10 cellular contexts compared by ENCODE assay signal in the genomic region with DNA sequence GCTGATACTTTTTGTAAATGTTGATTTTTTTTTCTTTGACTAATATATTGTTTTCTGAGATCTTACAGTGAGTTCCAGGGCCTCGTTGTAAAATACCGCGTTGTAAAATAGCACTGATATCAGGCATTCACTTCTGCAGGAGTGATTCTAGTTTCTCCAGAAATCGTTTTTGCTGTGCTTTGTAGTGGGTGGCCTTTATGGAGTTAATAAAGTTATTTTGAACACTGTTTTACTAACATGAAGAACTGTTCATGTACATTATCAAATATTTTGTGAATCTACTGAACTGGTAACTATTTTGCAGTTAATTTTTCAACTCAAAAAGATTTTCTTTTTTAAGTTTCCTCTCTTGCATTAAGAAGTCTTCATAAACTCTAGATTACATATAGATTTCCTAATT. TPM values are rescaled to one million over a fixed set of nuclear protein-coding genes. Genes with fewer than 3 reads are reported as not detected.
DNase-seq lines count a peak whose midpoint lies in the region; ATAC-seq and TF ChIP-seq lines count a peak whose summit lies in the region.
"Had no signal": no experiment of that assay in that cellular context is flagged by ENCODE, and none has a peak within 500 bp of the region (broad histone marks: within the 10 kb centered on the region; RNA-seq: fewer than 3 reads in every experiment).

No MANE protein-coding gene starts in this region.

- H3K4me2 ChIP-seq in BLaER1: peak overlapping the region; percentile 87

- H3K27ac ChIP-seq in BLaER1: peak overlapping the region; percentile 91
- peak overlapping the region; percentile 90; the same call in 1 of the 2 replicates for H3K27ac ChIP-seq in HL-60 (replicated peaks)
- H3K27ac ChIP-seq in naive thymus-derived CD4-positive, alpha-beta T cell (ENCODE audit: low read depth, low read length): peak overlapping the region; percentile 94

- peaks cover 24% of the 10 kb centered on the region for H3K36me3 ChIP-seq in BLaER1
- peaks cover 6 to 27% (median 7%) of the 10 kb centered on the region in 3 experiments for H3K36me3 ChIP-seq in naive thymus-derived CD4-positive, alpha-beta T cell (ENCODE audit: control insufficient read depth in 2 of 3, insufficient read depth in 3 of 3, low read length in 3 of 3)

- H3K36me3 Mint-ChIP-seq in activated naive CD8-positive, alpha-beta T cell: peaks cover 25% of the 10 kb centered on the region
- H3K36me3 Mint-ChIP-seq in naive thymus-derived CD4-positive, alpha-beta T cell: peaks cover 16 to 39% (median 37%) of the 10 kb centered on the region in 5 donors

- CTCF ChIA-PET in naive thymus-derived CD4-positive, alpha-beta T cell (lab: Charles Lee): no interaction called here

- peaks cover 42% of the 10 kb centered on the region for H3K4me1 ChIP-seq in BLaER1
- peaks cover 26 to 27% of the 10 kb centered on the region in 2 donors for H3K4me1 ChIP-seq in naive thymus-derived CD4-positive, alpha-beta T cell (ENCODE audit: control insufficient read depth in 2 of 2, insufficient read depth in 2 of 2, low read length in 2 of 2)

- H3K9me3 ChIP-seq in BLaER1: peaks cover 4% of the 10 kb centered on the region
- no peaks in the 10 kb centered on the region for H3K9me3 ChIP-seq in naive thymus-derived CD4-positive, alpha-beta T cell (ENCODE audit: control insufficient read depth in 2 of 3, low read length in 3 of 3)

- no peak for DNase-seq in HL-60 (ENCODE audit: low read depth in 1 of 2, low spot score in 1 of 2)
- DNase-seq in naive thymus-derived CD4-positive, alpha-beta T cell: no peak
- no peak for DNase-seq in AG20443 (ENCODE audit: low spot score)
- DNase-seq in kidney glomerular epithelial cell (lab: John Stamatoyannopoulos, UW): no peak
- DNase-seq in NCI-H526 (lab: John Stamatoyannopoulos, UW): no peak
- DNase-seq in NCI-H524 (lab: John Stamatoyannopoulos, UW): no peak
- DNase-seq: OCI-M1 had no signal

- no peak for ATAC-seq in naive thymus-derived CD4-positive, alpha-beta T cell

- peak overlapping the region; percentile 96 for H3K27ac Mint-ChIP-seq in activated naive CD8-positive, alpha-beta T cell
- H3K27ac Mint-ChIP-seq in naive thymus-derived CD4-positive, alpha-beta T cell: peak overlapping the region; percentile 95 to 99 (median 98)

- H3K4me3 Mint-ChIP-seq in activated naive CD8-positive, alpha-beta T cell: peak overlapping the region; percentile 97
- H3K4me3 Mint-ChIP-seq in naive thymus-derived CD4-positive, alpha-beta T cell: peak overlapping the region; percentile 89 to 97 (median 93)

- TF ChIP-seq CTCF in HL-60 (IDR thresholded peaks at IDR 0.05; ENCODE audit: insufficient read depth, low read length): no peak

- no peaks in the 10 kb centered on the region for H3K27me3 Mint-ChIP-seq in activated naive CD8-positive, alpha-beta T cell
- no peaks in the 10 kb centered on the region for H3K27me3 Mint-ChIP-seq in naive thymus-derived CD4-positive, alpha-beta T cell

- peaks cover 13% of the 10 kb centered on the region; the same call in 1 of the 2 replicates for H4K20me1 ChIP-seq in BLaER1

- intact Hi-C loops in naive thymus-derived CD4-positive, alpha-beta T cell (cut with micrococcal nuclease): loop anchor here (5.0 kb wide), 3 partner anchors 186 to 604 kb away; partner anchors contain the start of genes MBD3L1 (in 1 of the 2), ZNF558 (in 1 of the 2), ZNF561 (in 1 of the 2) and ZNF846 (in 1 of the 2)

- H3K4me1 Mint-ChIP-seq in activated naive CD8-positive, alpha-beta T cell (ENCODE audit: low read depth): peaks cover 43% of the 10 kb centered on the region
- H3K4me1 Mint-ChIP-seq in naive thymus-derived CD4-positive, alpha-beta T cell: peaks cover 20 to 53% (median 47%) of the 10 kb centered on the region in 7 donors

- H3K27me3 ChIP-seq in BLaER1 (no peaks in the 10 kb centered on the region), HL-60 (ENCODE audit: insufficient read depth, poor library complexity, severe bottlenecking) (no peaks in the 10 kb centered on the region)
- H3K27me3 ChIP-seq in naive thymus-derived CD4-positive, alpha-beta T cell (ENCODE audit: control insufficient read depth in 2 of 2, insufficient read depth in 2 of 2, low read length in 2 of 2): no peaks in the 10 kb centered on the region
- H3K27me3 ChIP-seq: tibial nerve had no signal

- H3K4me3 ChIP-seq in BLaER1 (peak overlapping the region; percentile 80), HL-60 (replicated peaks; ENCODE audit: insufficient read depth, low read length) (no peak overlapping the region)
- H3K4me3 ChIP-seq in naive thymus-derived CD4-positive, alpha-beta T cell (ENCODE audit: low read length): peak overlapping the region; percentile 73

- POLR2A ChIA-PET in naive thymus-derived CD4-positive, alpha-beta T cell (lab: Charles Lee): interaction anchor here (0.8 to 2.5 kb wide), 5 partner anchors 11 to 296 kb away, joined by 3 to 8 read pairs (median 4); partner anchors contain the start of gene ZNF317

- peak overlapping the region; percentile 89 for H3K9ac ChIP-seq in BLaER1

- peaks cover 6% of the 10 kb centered on the region for H3K9me3 Mint-ChIP-seq in activated naive CD8-positive, alpha-beta T cell (ENCODE audit: low read depth)
- H3K9me3 Mint-ChIP-seq in naive thymus-derived CD4-positive, alpha-beta T cell: peaks cover 4 to 32% (median 8%) of the 10 kb centered on the region in 11 donors

RNA-seq across cellular contexts. Expression of gene ZNF266, which starts 1.0 kb away (rescaled TPM):
- total RNA-seq in naive thymus-derived CD4-positive, alpha-beta T cell: 10 to 100 TPM; 34.0 to 73.9 (median 55.0) TPM
- polyA plus RNA-seq in naive thymus-derived CD4-positive, alpha-beta T cell: 10 to 100 TPM; 23.1 to 29.5 TPM
